Comparison of ENCODE assay signal across 8 cellular contexts in the genomic region with DNA sequence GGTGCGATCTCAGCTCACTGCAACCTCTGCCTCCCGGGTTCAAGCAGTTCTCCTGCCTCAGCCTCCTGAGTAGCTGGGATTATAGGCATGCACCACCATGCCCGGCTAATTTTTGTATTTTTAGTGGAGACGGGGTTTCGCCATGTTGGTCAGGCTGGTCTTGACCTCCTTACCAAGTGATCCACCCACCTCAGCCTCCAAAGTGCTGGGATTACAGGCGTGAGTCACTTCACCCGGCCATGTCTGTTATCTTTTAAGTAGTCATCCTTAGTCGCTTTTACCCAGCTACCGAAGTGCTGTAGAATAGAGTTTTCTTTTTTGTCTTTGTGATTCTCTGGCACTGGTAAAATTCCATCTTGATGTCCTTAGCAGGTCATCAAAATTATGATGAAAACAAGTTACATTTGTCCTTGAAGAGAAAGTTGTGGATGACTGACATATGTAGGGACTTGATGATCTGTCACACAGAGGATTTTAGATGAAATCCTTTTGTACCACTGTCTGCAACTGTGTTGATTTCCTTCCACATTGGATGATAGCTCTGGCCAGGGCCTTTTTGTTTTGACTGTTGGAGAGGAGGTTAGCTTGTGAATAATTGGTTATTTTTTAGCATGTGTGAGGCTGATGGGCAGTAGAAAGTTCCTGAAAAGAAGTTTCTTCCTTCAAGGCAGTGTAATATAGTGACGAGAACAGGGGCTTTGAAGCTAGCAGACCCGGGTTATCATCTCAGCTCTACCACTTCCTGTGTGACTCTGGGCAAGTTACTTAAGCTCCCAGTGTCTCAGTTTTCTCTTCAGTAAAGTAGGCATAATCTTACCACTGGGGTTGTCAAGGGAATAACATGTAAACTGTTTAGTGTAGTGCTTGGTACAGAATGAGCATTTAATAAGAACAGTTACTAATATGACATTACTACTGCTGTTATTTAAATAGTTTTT. TPM values are rescaled to one million over a fixed set of nuclear protein-coding genes. Genes with fewer than 3 reads are reported as not detected.
DNase-seq lines count a peak whose midpoint lies in the region; ATAC-seq and TF ChIP-seq lines count a peak whose summit lies in the region.

No MANE protein-coding gene starts in this region.

- intact Hi-C loops in stomach (cut with DNase I; ENCODE audit: low total_unique reads) (no loop called here), transverse colon (cut with DNase I; ENCODE audit: low total_unique reads) (no loop called here)

- TF ChIP-seq POLR2A in stomach (IDR thresholded peaks at IDR 0.05): no peak
- TF ChIP-seq POLR2A in transverse colon (IDR thresholded peaks at IDR 0.05): no peak

- H3K9me3 Mint-ChIP-seq in central memory CD8-positive, alpha-beta T cell: no peaks in the 10 kb centered on the region

- no peaks in the 10 kb centered on the region for H3K27me3 Mint-ChIP-seq in central memory CD8-positive, alpha-beta T cell

- 85 to 90% (median 88%) methylated on average over 11 of the region's 11 CpGs for WGBS in stomach, 5 donors
- WGBS in transverse colon (ENCODE audit: low coverage in 1 of 2), 2 donors: 88 to 90% methylated on average over 7 to 11 of the region's 11 CpGs

- H3K27ac Mint-ChIP-seq in central memory CD8-positive, alpha-beta T cell (ENCODE audit: low read depth): peak overlapping the region; percentile 98

- DNase-seq in cardiac muscle cell (ENCODE audit: low read depth in 1 of 2, low spot score in 1 of 2) (peak in 1 of 2 donors; percentile 64), right atrium auricular region (ENCODE audit: low spot score) (no peak), NCI-H226 (peak; percentile 72), stomach (no peak), NCI-H774 (lab: John Stamatoyannopoulos, UW) (no peak), occipital lobe (lab: John Stamatoyannopoulos, UW) (no peak), transverse colon (no peak)
- peak in 1 of 2 donors; percentile 43 for DNase-seq in central memory CD8-positive, alpha-beta T cell (ENCODE audit: low spot score in 2 of 2)

- H3K27ac ChIP-seq in cardiac muscle cell (peak overlapping the region; percentile 40), right atrium auricular region (peak overlapping the region in 1 of 2 donors; percentile 64), stomach (peak overlapping the region in 3 of 5 donors; percentile 10 to 74 (median 28)), transverse colon (peak overlapping the region in 2 of 4 donors; percentile 20 to 80)

- H3K9me3 ChIP-seq in cardiac muscle cell (ENCODE audit: low read depth) (no peaks in the 10 kb centered on the region), right atrium auricular region (no peaks in the 10 kb centered on the region), stomach (no peaks in the 10 kb centered on the region), transverse colon (no peaks in the 10 kb centered on the region)

- peak overlapping the region; percentile 67 for H3K4me3 Mint-ChIP-seq in central memory CD8-positive, alpha-beta T cell

- peaks cover 61% of the 10 kb centered on the region for H3K4me1 Mint-ChIP-seq in central memory CD8-positive, alpha-beta T cell

- H3K4me1 ChIP-seq in cardiac muscle cell (ENCODE audit: low read depth) (peaks cover 9% of the 10 kb centered on the region), right atrium auricular region (peaks cover 0 to 54% of the 10 kb centered on the region in 2 donors), stomach (peaks cover 18 to 55% (median 37%) of the 10 kb centered on the region in 4 donors), transverse colon (peaks cover 12 to 43% (median 18%) of the 10 kb centered on the region in 4 donors)

- H3K27me3 ChIP-seq in cardiac muscle cell (no peaks in the 10 kb centered on the region), right atrium auricular region (no peaks in the 10 kb centered on the region), stomach (no peaks in the 10 kb centered on the region), transverse colon (no peaks in the 10 kb centered on the region)

- H3K36me3 Mint-ChIP-seq in central memory CD8-positive, alpha-beta T cell (ENCODE audit: insufficient read depth): peaks cover 12% of the 10 kb centered on the region

- TF ChIP-seq CTCF in cardiac muscle cell (IDR thresholded peaks at IDR 0.05; ENCODE audit: low read depth, low read length) (no peak), right atrium auricular region (IDR thresholded peaks at IDR 0.05) (no peak), stomach (IDR thresholded peaks at IDR 0.05) (no peak), transverse colon (IDR thresholded peaks at IDR 0.05) (no peak)

- ATAC-seq in central memory CD8-positive, alpha-beta T cell (replicated peaks; ENCODE audit: extremely low read depth, poor library complexity, severe bottlenecking): peak; percentile 91

- TF ChIP-seq EP300 in stomach (IDR thresholded peaks at IDR 0.05) (no peak), transverse colon (IDR thresholded peaks at IDR 0.05; ENCODE audit: low read depth) (no peak)

- in situ Hi-C loops in transverse colon (cut with MboI; ENCODE audit: low pct_ligation_motif_present in 1 of 4, low pct_unique_long_range_greater_than_20kb in 1 of 4, low sequenced_read_pairs in 3 of 4): no loop called here

- H3K4me3 ChIP-seq in cardiac muscle cell: no peak overlapping the region
- no peak overlapping the region for H3K4me3 ChIP-seq in right atrium auricular region
- H3K4me3 ChIP-seq in stomach: no peak overlapping the region
- no peak overlapping the region for H3K4me3 ChIP-seq in transverse colon

- H3K36me3 ChIP-seq in cardiac muscle cell (no peaks in the 10 kb centered on the region), right atrium auricular region (no peaks in the 10 kb centered on the region), stomach (no peaks in the 10 kb centered on the region), transverse colon (no peaks in the 10 kb centered on the region)

RNA-seq across cellular contexts. Expression of gene ATG7, which starts 18.8 kb away (rescaled TPM):
- total RNA-seq in cardiac muscle cell (20.5 and 22.9 TPM in 2 replicates), right atrium auricular region (10 to 100 TPM; 15.2 to 23.8 TPM), stomach (100 to 1,000 TPM in 1 of 5 donors, 10 to 100 TPM in 4; 14.5 to 167 (median 68.8) TPM), occipital lobe (22.6 TPM), transverse colon (100 to 1,000 TPM in 1 of 4 donors, 10 to 100 TPM in 3; 44.5 to 122 (median 75.0) TPM)
- polyA plus RNA-seq in cardiac muscle cell (22.2 and 24.1 TPM in 2 replicates), stomach (10 to 100 TPM in 2 of 3 donors, 1 to 10 TPM in 1; 6.8 to 12.9 (median 12.5) TPM)
